29 cellular contexts compared by ENCODE assay signal in genomic region chr1:168390261-168390660, GRCh38.
"Had no signal": no experiment of that assay in that cellular context is flagged by ENCODE, and none has a peak within 500 bp of the region (broad histone marks: within the 10 kb centered on the region; RNA-seq: fewer than 3 reads in every experiment).

No MANE protein-coding gene starts in this region.

- H3K4me3 ChIP-seq: adrenal gland, body of pancreas, Peyer's patch had no signal

- H3K27ac Mint-ChIP-seq: activated B cell treated with CpG ODN at 0.5 μM for 24 hours; activated CD4-positive, alpha-beta memory T cell treated with anti-CD3 and anti-CD28 coated beads for 36 hours; activated naive CD4-positive, alpha-beta T cell treated with anti-CD3 and anti-CD28 coated beads for 36 hours; activated naive CD4-positive, alpha-beta T cell treated with anti-CD3 and anti-CD28 coated beads, Interleukin-2, amount 50 U/mL, for 72 hours; activated T-helper 1 cell treated with anti-CD3 and anti-CD28 coated beads, Interleukin-12 subunit alpha, Interleukin-12 subunit beta, Interleukin-2, Interleukin-4 antibody, amounts not matched to agents 30 ng/mL and 10 ng/mL and 1 ng/mL, durations not matched to agents 14 hours and 24 hours and 36 hours; T-helper 1 cell treated with Interleukin-12 subunit alpha and Interleukin-12 subunit beta and Interleukin-4 antibody, amounts not matched to agents 30 μg/mL and 1 μg/mL, for 36 hours had no signal

- H3K9me3 ChIP-seq: adrenal gland, body of pancreas, Peyer's patch had no signal

- ATAC-seq: activated naive CD4-positive, alpha-beta T cell treated with anti-CD3 and anti-CD28 coated beads, Interleukin-2, amount 50 U/mL, for 72 hours; activated T-cell treated with anti-CD3 and anti-CD28 coated beads, Interleukin-2, amount 50 U/mL, for 4 hours; body of pancreas had no signal

- H3K36me3 ChIP-seq: adrenal gland, Peyer's patch had no signal

- H3K27me3 ChIP-seq: adrenal gland, body of pancreas, Peyer's patch had no signal

- H3K4me3 Mint-ChIP-seq: activated B cell treated with CpG ODN at 0.5 μM for 24 hours; activated CD4-positive, alpha-beta memory T cell treated with anti-CD3 and anti-CD28 coated beads for 36 hours; activated naive CD4-positive, alpha-beta T cell treated with anti-CD3 and anti-CD28 coated beads for 36 hours; activated T-cell treated with anti-CD3 and anti-CD28 coated beads, Interleukin-2, amount 50 U/mL, for 4 hours; activated T-helper 1 cell treated with anti-CD3 and anti-CD28 coated beads, Interleukin-12 subunit alpha, Interleukin-12 subunit beta, Interleukin-2, Interleukin-4 antibody, amounts not matched to agents 30 ng/mL and 10 ng/mL and 1 ng/mL, durations not matched to agents 14 hours and 24 hours and 36 hours; T-helper 1 cell treated with Interleukin-12 subunit alpha and Interleukin-12 subunit beta and Interleukin-4 antibody, amounts not matched to agents 30 μg/mL and 1 μg/mL, for 36 hours had no signal

- H3K27ac ChIP-seq: adrenal gland, body of pancreas, KMS-11, Peyer's patch, VCaP had no signal

- DNase-seq: activated B cell treated with CpG ODN at 0.5 μM for 24 hours; activated CD4-positive, alpha-beta memory T cell treated with anti-CD3 and anti-CD28 coated beads for 36 hours; activated CD4-positive, alpha-beta T cell treated with anti-CD3 and anti-CD28 coated beads for 4 hours; activated CD4-positive, alpha-beta T cell treated with anti-CD3 and anti-CD28 coated beads, Interleukin-2, amount 50 U/mL, for 1 hour; activated CD4-positive, CD25-positive, alpha-beta regulatory T cell treated with anti-CD3 and anti-CD28 coated beads, Interleukin-2, amount 50 U/mL, for 72 hours; activated CD8-positive, alpha-beta memory T cell treated with anti-CD3 and anti-CD28 coated beads, Interleukin-2, amount 50 U/mL, for 4 hours; activated gamma-delta T cell treated with Interleukin-2 at 50 U/mL for 16 hours; activated naive CD4-positive, alpha-beta T cell treated with anti-CD3 and anti-CD28 coated beads for 36 hours; activated T-cell treated with anti-CD3 and anti-CD28 coated beads for 4 hours; activated T-cell treated with anti-CD3 and anti-CD28 coated beads, Interleukin-2, amount 50 U/mL, for 4 hours; adrenal gland; body of pancreas; central memory CD4-positive, alpha-beta T cell; NCI-H1105; NCI-H1417 treated with DMSO at 0.1 percent for 48 hours; NCI-H187 treated with DMSO at 0.1 percent for 48 hours; NCI-H2081; NCI-H2171 treated with DMSO at 0.1 percent for 48 hours; NCI-H2227 treated with DMSO at 0.1 percent for 48 hours; NCI-H524 treated with DMSO at 0.1 percent for 48 hours; Peyer's patch; RPMI8226; SIG-M5; T-helper 9 cell had no signal

- H3K36me3 Mint-ChIP-seq: activated CD4-positive, alpha-beta memory T cell treated with anti-CD3 and anti-CD28 coated beads for 36 hours; activated naive CD4-positive, alpha-beta T cell treated with anti-CD3 and anti-CD28 coated beads, Interleukin-2, amount 50 U/mL, for 72 hours had no signal

- H3K9me3 Mint-ChIP-seq: activated B cell treated with CpG ODN at 0.5 μM for 24 hours; activated CD4-positive, alpha-beta memory T cell treated with anti-CD3 and anti-CD28 coated beads for 36 hours; activated naive CD4-positive, alpha-beta T cell treated with anti-CD3 and anti-CD28 coated beads for 36 hours; activated naive CD4-positive, alpha-beta T cell treated with anti-CD3 and anti-CD28 coated beads, Interleukin-2, amount 50 U/mL, for 72 hours; activated T-cell treated with anti-CD3 and anti-CD28 coated beads, Interleukin-2, amount 50 U/mL, for 4 hours; activated T-helper 1 cell treated with anti-CD3 and anti-CD28 coated beads, Interleukin-12 subunit alpha, Interleukin-12 subunit beta, Interleukin-2, Interleukin-4 antibody, amounts not matched to agents 30 ng/mL and 10 ng/mL and 1 ng/mL, durations not matched to agents 14 hours and 24 hours and 36 hours; T-helper 1 cell treated with Interleukin-12 subunit alpha and Interleukin-12 subunit beta and Interleukin-4 antibody, amounts not matched to agents 30 μg/mL and 1 μg/mL, for 36 hours had no signal
